In the genomic region with DNA sequence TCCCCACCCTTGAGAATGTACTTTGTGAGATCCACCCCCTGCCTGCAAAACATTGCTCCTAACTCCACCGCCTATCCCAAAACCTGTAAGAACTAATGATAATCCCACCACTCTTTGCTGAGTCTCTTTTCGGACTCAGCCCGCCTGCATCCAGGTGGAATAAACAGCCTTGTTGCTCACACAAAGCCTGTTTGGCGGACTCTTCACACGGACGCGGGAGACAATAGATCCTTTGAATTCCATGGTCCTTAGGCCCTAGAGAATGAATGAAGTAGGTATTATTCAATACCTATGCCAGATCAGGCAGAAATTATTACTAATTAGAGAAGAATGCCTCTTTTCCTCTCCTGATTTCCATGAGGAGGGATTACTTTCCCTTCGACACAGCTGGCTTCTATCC, we compare ENCODE assay signal across 7 cellular contexts.
"Had no signal": no experiment of that assay in that cellular context is flagged by ENCODE, and none has a peak within 500 bp of the region (broad histone marks: within the 10 kb centered on the region; RNA-seq: fewer than 3 reads in every experiment).

No MANE protein-coding gene starts in this region.

- H3K4me3 Mint-ChIP-seq: HFFc6 had no signal

- H3K9me3 ChIP-seq: HAP-1 had no signal

- H3K27ac Mint-ChIP-seq: HFFc6 had no signal

- ATAC-seq: K562 had no signal

- H3K36me3 ChIP-seq: HAP-1 had no signal

- H3K4me3 ChIP-seq: HAP-1, K562 had no signal

- DNase-seq: GOT3, H7, HFFc6, IMR-90, KG1 had no signal

- H3K9me3 Mint-ChIP-seq: HFFc6 had no signal
